ENCODE assay signal across 14 cellular contexts in genomic region chrX:133412246-133412645, GRCh38. TPM values are rescaled to one million over a fixed set of nuclear protein-coding genes. Genes with fewer than 3 reads are reported as not detected.
DNase-seq lines count a peak whose midpoint lies in the region; ATAC-seq and TF ChIP-seq lines count a peak whose summit lies in the region.
"Had no signal": no experiment of that assay in that cellular context is flagged by ENCODE, and none has a peak within 500 bp of the region (broad histone marks: within the 10 kb centered on the region; RNA-seq: fewer than 3 reads in every experiment).

No MANE protein-coding gene starts in this region.

- DNase-seq in EH (ENCODE audit: low read depth) (peak; percentile 16), astrocyte of the hippocampus (ENCODE audit: low read depth, low spot score) (peak; percentile 86), iPS-NIHi11 (ENCODE audit: low spot score) (peak; percentile 9), renal cortical epithelial cell (ENCODE audit: low read depth) (peak; percentile 65), activated gamma-delta T cell (lab: John Stamatoyannopoulos, UW) (no peak), GM20000 (ENCODE audit: low spot score) (no peak)
- no peak for DNase-seq in stimulated activated CD4-positive, alpha-beta T cell treated with anti-CD3 and anti-CD28 coated beads, Interleukin-2, amount 100 ng/mL, for 24 hours
- DNase-seq: activated CD4-positive, alpha-beta memory T cell treated with anti-CD3 and anti-CD28 coated beads, Interleukin-2, amount 10 ng/mL, durations not matched to agents 7 days and 5 days; activated naive CD4-positive, alpha-beta T cell; GF-D8; MG63 had no signal

- no peak for TF ChIP-seq CTCF in GM20000 (IDR thresholded peaks at IDR 0.05; ENCODE audit: extremely low read depth, missing control alignments)

- no peak for ATAC-seq in GM19467 (IDR thresholded peaks at IDR 0.05; ENCODE audit: unreplicated experiment)

RNA-seq across cellular contexts. Expression of gene GPC4, which starts 3.0 kb away (rescaled TPM):
- 19.4 and 80.6 TPM in 2 replicates for total RNA-seq in renal cortical epithelial cell
- total RNA-seq: activated CD4-positive, alpha-beta memory T cell treated with anti-CD3 and anti-CD28 coated beads, Interleukin-2, amount 10 ng/mL, durations not matched to agents 7 days and 5 days; NCI-H460; RPMI7951 had no signal

Comparison
In these comparisons a context has a peak if more than half of its experiments do, and no peak if none do; other contexts are left out.
1. DNase-seq: peak in EH (single experiment), astrocyte of the hippocampus (single experiment), iPS-NIHi11 (single experiment) and renal cortical epithelial cell (single experiment); none in activated gamma-delta T cell (single experiment), stimulated activated CD4-positive, alpha-beta T cell treated with anti-CD3 and anti-CD28 coated beads, Interleukin-2, amount 100 ng/mL, for 24 hours (0 of 2) and GM20000 (single experiment).